28 cellular contexts compared by ENCODE assay signal in genomic region chr2:133846476-133846875, GRCh38.
"Had no signal": no experiment of that assay in that cellular context is flagged by ENCODE, and none has a peak within 500 bp of the region (broad histone marks: within the 10 kb centered on the region; RNA-seq: fewer than 3 reads in every experiment).

No MANE protein-coding gene starts in this region.

- H2AFZ ChIP-seq: parathyroid adenoma had no signal

- H3K27ac Mint-ChIP-seq: mesothelial cell of epicardium; naive B cell; natural killer cell; nephron progenitor cell; stimulated activated memory B cell treated with anti-CD40 and anti-IgM and Interleukin-4, amounts not matched to agents 10 μg/mL and 1 μg/mL and 100 μg/mL, for 72 hours; stimulated activated naive CD8-positive, alpha-beta T cell treated with anti-CD3 and anti-CD28 coated beads, Interleukin-15, amount 100 ng/mL, for 72 hours; type B pancreatic cell had no signal

- H3K27me3 Mint-ChIP-seq: stimulated activated memory B cell treated with anti-CD40 and anti-IgM and Interleukin-4, amounts not matched to agents 10 μg/mL and 1 μg/mL and 100 μg/mL, for 72 hours had no signal

- H3K36me3 Mint-ChIP-seq: mesothelial cell of epicardium; naive B cell; natural killer cell; stimulated activated memory B cell treated with anti-CD40 and anti-IgM and Interleukin-4, amounts not matched to agents 10 μg/mL and 1 μg/mL and 100 μg/mL, for 72 hours; type B pancreatic cell had no signal

- H3K9me3 Mint-ChIP-seq: mesothelial cell of epicardium; natural killer cell; nephron progenitor cell; stimulated activated memory B cell treated with anti-CD40 and anti-IgM and Interleukin-4, amounts not matched to agents 10 μg/mL and 1 μg/mL and 100 μg/mL, for 72 hours; stimulated activated naive CD8-positive, alpha-beta T cell treated with anti-CD3 and anti-CD28 coated beads, Interleukin-15, amount 100 ng/mL, for 72 hours; type B pancreatic cell had no signal

- H3K4me1 ChIP-seq: parathyroid adenoma, psoas muscle, right lobe of liver, uterus had no signal

- H3K36me3 ChIP-seq: heart left ventricle, left ventricle myocardium inferior, neutrophil, right atrium auricular region, right lobe of liver, tibial nerve, uterus had no signal

- H3K4me3 ChIP-seq: heart left ventricle, left ventricle myocardium inferior, lung, psoas muscle, right atrium auricular region, right lobe of liver, smooth muscle cell, tibial nerve, uterus had no signal

- H3K4me3 Mint-ChIP-seq: mesothelial cell of epicardium; naive B cell; natural killer cell; nephron progenitor cell; stimulated activated memory B cell treated with anti-CD40 and anti-IgM and Interleukin-4, amounts not matched to agents 10 μg/mL and 1 μg/mL and 100 μg/mL, for 72 hours; stimulated activated naive CD8-positive, alpha-beta T cell treated with anti-CD3 and anti-CD28 coated beads, Interleukin-15, amount 100 ng/mL, for 72 hours; type B pancreatic cell had no signal

- H3K27me3 ChIP-seq: heart left ventricle, neutrophil, right atrium auricular region, right lobe of liver, tibial nerve, uterus had no signal

- H3K27ac ChIP-seq: heart left ventricle, left ventricle myocardium inferior, neutrophil, parathyroid adenoma, psoas muscle, right atrium auricular region, right lobe of liver, tibial nerve, uterus had no signal

- DNase-seq: heart left ventricle; hypothalamus; islet precursor cell; left ventricle myocardium inferior; mesendoderm; naive B cell; natural killer cell; nephron progenitor cell; occipital lobe; psoas muscle; right lobe of liver; stimulated activated CD4-positive, alpha-beta T cell treated with anti-CD3 and anti-CD28 coated beads, Interleukin-1b, Interleukin-23, amount 100 ng/mL, for 48 hours; stimulated activated CD4-positive, alpha-beta T cell treated with anti-CD3 and anti-CD28 coated beads, Interleukin-2, amount 100 ng/mL, for 48 hours; stimulated activated CD4-positive, alpha-beta T cell treated with anti-CD3 and anti-CD28 coated beads, Interleukin-4, amount 100 ng/mL, for 4 hours; stimulated activated CD8-positive, alpha-beta memory T cell treated with anti-CD3 and anti-CD28 coated beads, Interleukin-4, amount 100 ng/mL, for 48 hours; stimulated activated naive CD4-positive, alpha-beta T cell treated with Interleukin-2 at 50 U/mL for 16 hours; stimulated activated naive CD8-positive, alpha-beta T cell treated with anti-CD3 and anti-CD28 coated beads, Interleukin-15, amount 100 ng/mL, for 72 hours; substantia nigra; uterus had no signal

- ATAC-seq: heart left ventricle; natural killer cell; psoas muscle; right lobe of liver; stimulated activated memory B cell treated with anti-CD40 and anti-IgM and Interleukin-4, amounts not matched to agents 10 μg/mL and 1 μg/mL and 100 μg/mL, for 72 hours; stimulated activated naive CD8-positive, alpha-beta T cell treated with anti-CD3 and anti-CD28 coated beads, Interleukin-15, amount 100 ng/mL, for 72 hours had no signal

- H3K9me3 ChIP-seq: heart left ventricle, left ventricle myocardium inferior, neutrophil, psoas muscle, right atrium auricular region, right lobe of liver, tibial nerve, uterus had no signal
